12 cellular contexts compared by ENCODE assay signal in the genomic region with DNA sequence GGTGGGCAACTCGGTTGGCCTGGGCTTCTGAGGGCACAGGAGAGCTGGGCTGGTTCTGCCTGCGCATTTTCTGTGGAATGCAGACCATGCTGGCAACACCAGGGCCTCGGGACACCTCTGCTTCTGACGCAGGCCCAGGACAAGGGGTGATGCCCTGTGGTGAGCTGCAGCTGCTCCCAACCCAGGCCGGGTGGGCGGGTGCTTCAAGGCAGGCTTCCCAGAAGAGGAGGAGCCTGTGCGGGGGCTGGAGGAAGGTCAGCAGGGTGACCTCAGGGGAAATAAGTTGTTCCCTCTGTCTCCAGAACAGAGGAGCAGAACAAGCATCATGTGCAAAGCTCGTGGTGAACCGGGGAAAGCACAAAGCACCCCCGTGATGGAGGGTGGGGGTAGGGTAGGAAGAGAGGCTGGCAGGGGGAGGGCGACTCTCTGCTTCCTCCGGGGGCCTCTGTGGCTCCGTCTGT. TPM values are rescaled to one million over a fixed set of nuclear protein-coding genes. Genes with fewer than 3 reads are reported as not detected.
DNase-seq lines count a peak whose midpoint lies in the region; ATAC-seq and TF ChIP-seq lines count a peak whose summit lies in the region.
"Had no signal": no experiment of that assay in that cellular context is flagged by ENCODE, and none has a peak within 500 bp of the region (broad histone marks: within the 10 kb centered on the region; RNA-seq: fewer than 3 reads in every experiment).

No MANE protein-coding gene starts in this region.

- H3K9ac ChIP-seq in smooth muscle cell (ENCODE audit: low read depth) = no peak overlapping the region

- 25 to 46% (median 42%) methylated on average over 10 to 13 of the region's 13 CpGs for WGBS in adrenal gland, 4 donors
- 51% methylated on average over 10 of the region's 13 CpGs for WGBS in smooth muscle cell (ENCODE audit: low lambda C conversion rate)

- no peak overlapping the region for H3K4me2 ChIP-seq in smooth muscle cell

- TF ChIP-seq CTCF in adrenal gland (IDR thresholded peaks at IDR 0.05) (no peak), smooth muscle cell (IDR thresholded peaks at IDR 0.05; ENCODE audit: borderline replicate concordance, insufficient read depth, poor library complexity, severe bottlenecking) (no peak)

- H3K36me3 ChIP-seq in adrenal gland (replicated peaks in 1 of 2) (no peaks in the 10 kb centered on the region), smooth muscle cell (ENCODE audit: low read depth) (no peaks in the 10 kb centered on the region)

- H3K4me3 ChIP-seq in adrenal gland (no peak overlapping the region), smooth muscle cell (no peak overlapping the region)

- H3K4me1 ChIP-seq in adrenal gland (replicated peaks in 1 of 2) (peaks cover 0 to 8% of the 10 kb centered on the region in 2 donors), smooth muscle cell (ENCODE audit: low read depth) (peaks cover 14% of the 10 kb centered on the region)

- H3K9me3 ChIP-seq in adrenal gland (replicated peaks in 1 of 3) (peaks cover 0 to 9% (median 7%) of the 10 kb centered on the region in 3 donors), smooth muscle cell (replicated peaks; ENCODE audit: low read depth) (peaks cover 5% of the 10 kb centered on the region)

- H3K27me3 ChIP-seq in adrenal gland = no peaks in the 10 kb centered on the region
- no peaks in the 10 kb centered on the region for H3K27me3 ChIP-seq in smooth muscle cell (ENCODE audit: low read depth)

- TF ChIP-seq POLR2A in adrenal gland (IDR thresholded peaks at IDR 0.05) = no peak

- H3F3A ChIP-seq in smooth muscle cell (ENCODE audit: low read depth) = no peaks in the 10 kb centered on the region

- H2AFZ ChIP-seq in smooth muscle cell (ENCODE audit: low read depth) = no peak overlapping the region

- intact Hi-C loops in adrenal gland (cut with DNase I) (loop anchor here in 1 of 2 donors (10.0 kb wide), 1 partner anchor 287 kb away; no protein-coding TSS in a partner anchor), left ventricle myocardium superior (cut with micrococcal nuclease) (loop anchor here (10.0 kb wide), 1 partner anchor 217 kb away; no protein-coding TSS in a partner anchor), posterior vena cava (cut with DNase I) (no loop called here)

- H4K20me1 ChIP-seq in smooth muscle cell (ENCODE audit: low read depth) = no peaks in the 10 kb centered on the region

- ATAC-seq in left ventricle myocardium superior = peak; percentile 88
- ATAC-seq in HG02885 (IDR thresholded peaks at IDR 0.05; ENCODE audit: poor library complexity, unreplicated experiment) = no peak

- H3K79me2 ChIP-seq in smooth muscle cell (ENCODE audit: low read depth) = no peaks in the 10 kb centered on the region

- H3K27ac ChIP-seq in adrenal gland (peak overlapping the region in 3 of 5 donors; percentile 19 to 83 (median 76)), smooth muscle cell (ENCODE audit: low read depth) (no peak overlapping the region)

- peak; percentile 56 for DNase-seq in COLO829 (ENCODE audit: low spot score)
- peak; percentile 59 to 87 (median 77) for DNase-seq in adrenal gland
- DNase-seq in left ventricle myocardium superior = peak; percentile 81
- peak; percentile 96 for DNase-seq in posterior vena cava (ENCODE audit: low spot score)
- DNase-seq in activated CD4-positive, alpha-beta T cell treated with anti-CD3 and anti-CD28 coated beads for 1 hour = no peak
- no peak for DNase-seq in NOMO-1 treated with dmso at 0.1 percent for 144 hours (lab: John Stamatoyannopoulos, UW; ENCODE audit: unreplicated experiment)
- DNase-seq in smooth muscle cell (lab: John Stamatoyannopoulos, UW; ENCODE audit: unreplicated experiment) = no peak
- DNase-seq: activated naive CD4-positive, alpha-beta T cell; Calu3; NCI-H1105 treated with DMSO at 0.1 percent for 48 hours; stimulated activated CD4-positive, alpha-beta T cell treated with anti-CD3 and anti-CD28 coated beads, Interleukin-12 subunit alpha, Interleukin-12 subunit beta, amount 100 ng/mL, for 4 hours had no signal

RNA-seq across cellular contexts. Expression of a gene that starts 11.0 kb away (rescaled TPM):
- total RNA-seq in adrenal gland (10 to 100 TPM; 17.9 to 28.4 (median 21.7) TPM), left ventricle myocardium superior (23.8 TPM), posterior vena cava (10 to 100 TPM; 31.7 to 38.5 TPM), smooth muscle cell (50.8 and 57.1 TPM in 2 replicates)
- polyA plus RNA-seq in adrenal gland (10 to 100 TPM; 10.3 to 29.9 (median 15.1) TPM), smooth muscle cell (37.9 and 40.7 TPM in 2 replicates)

Comparison
In these comparisons a context has a peak if more than half of its experiments do, and no peak if none do; other contexts are left out.
1. DNase-seq: peak in COLO829 (single experiment), adrenal gland (7 of 7), left ventricle myocardium superior (single experiment) and posterior vena cava (single experiment); none in activated CD4-positive, alpha-beta T cell treated with anti-CD3 and anti-CD28 coated beads for 1 hour (single experiment), NOMO-1 treated with dmso at 0.1 percent for 144 hours (single experiment) and smooth muscle cell (single experiment).